Comparison of ENCODE assay signal across 1 cellular context in genomic region chr6:3023663-3024483, GRCh38.
TF ChIP-seq lines count a peak whose summit lies in the region.

No MANE protein-coding gene starts in this region.

TF ChIP-seq in GM23338, 12 proteins besides CTCF, POLR2A, EP300 and RAD21 (continued from another document):
- TF ChIP-seq JUNB (IDR thresholded peaks at IDR 0.05; ENCODE audit: unreplicated experiment) (no peak), EZH2 (IDR thresholded peaks at IDR 0.05; ENCODE audit: low read depth, unreplicated experiment) (no peak), STAT1 (IDR thresholded peaks at IDR 0.05; ENCODE audit: unreplicated experiment) (no peak), EZH2phosphoT487 (IDR thresholded peaks at IDR 0.05; ENCODE audit: unreplicated experiment) (no peak), ZNF114 (CRISPR knock-in tag; IDR thresholded peaks at IDR 0.05) (no peak), POLR2AphosphoS5 (IDR thresholded peaks at IDR 0.05; ENCODE audit: low read depth) (peak; percentile 48; the same call in 1 of the 2 replicates), REST (IDR thresholded peaks at IDR 0.05; ENCODE audit: unreplicated experiment) (no peak), CREB1 (CRISPR knock-in tag; IDR thresholded peaks at IDR 0.05; ENCODE audit: low read depth) (peak; percentile 57; the same call in 1 of the 2 replicates), ETS1 (IDR thresholded peaks at IDR 0.05) (peak; percentile 75), NANOG (IDR thresholded peaks at IDR 0.05; ENCODE audit: borderline replicate concordance) (no peak)
